Comparison of ENCODE assay signal across 19 cellular contexts in the genomic region with DNA sequence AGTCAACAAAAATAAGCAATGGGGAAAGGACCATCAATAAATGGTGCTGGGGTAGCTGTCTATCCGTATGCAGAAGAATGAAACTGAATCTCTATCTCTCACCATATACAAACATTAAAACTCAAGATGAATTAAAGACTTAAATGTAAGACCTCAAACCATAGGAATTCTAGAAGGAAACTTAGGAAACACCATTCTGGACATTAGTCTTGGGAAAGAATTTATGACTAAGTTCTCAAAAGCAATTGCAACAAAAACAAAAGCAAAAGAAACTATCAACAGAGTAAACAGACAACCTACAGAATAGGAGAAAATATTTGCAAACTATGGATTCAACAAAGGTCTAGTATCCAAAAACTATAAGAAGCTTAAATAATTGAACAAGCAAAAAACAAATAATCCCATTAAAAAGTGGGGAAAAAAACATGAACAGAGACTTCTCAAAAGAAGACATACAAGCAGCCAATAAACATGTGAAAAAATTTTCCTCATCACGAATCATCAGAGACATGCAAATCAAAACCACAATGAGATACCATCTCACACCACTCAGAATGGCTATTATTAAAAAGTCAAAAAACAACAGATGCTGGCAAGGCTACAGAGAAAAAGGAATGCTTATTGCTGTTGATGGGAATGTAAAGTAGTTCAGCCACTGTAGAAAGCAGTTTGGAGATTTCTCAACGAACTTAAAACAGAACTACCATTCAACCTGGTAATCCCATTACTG.
A peak's percentile ranks its signal among the peaks of the same experiment; 100 is the strongest.
DNase-seq lines count a peak whose midpoint lies in the region; ATAC-seq, FAIRE-seq and TF ChIP-seq lines count a peak whose summit lies in the region.
"Had no signal": no experiment of that assay in that cellular context is flagged by ENCODE, and none has a peak within 500 bp of the region (broad histone marks: within the 10 kb centered on the region; RNA-seq: fewer than 3 reads in every experiment).

No MANE protein-coding gene starts in this region.

- no peak overlapping the region for H3K4me2 ChIP-seq in GM12878 (ENCODE audit: control insufficient read depth, insufficient read depth)
- H3K4me2 ChIP-seq: GM23338 had no signal

- no peaks in the 10 kb centered on the region for H3K79me2 ChIP-seq in GM12878 (ENCODE audit: control insufficient read depth, insufficient read depth, low read length)

- BruUV-seq in GM12878 (replicated peaks; lab: Mats Ljungman, UMichigan): no TSS peak

- POLR2A ChIA-PET in GM12878 (lab: Charles Lee): no interaction called here

- no peak overlapping the region for H3K9ac ChIP-seq in GM12878 (ENCODE audit: control insufficient read depth, insufficient read depth, low read length)

- CTCF ChIA-PET in GM12878 (lab: Yijun Ruan, JAX): no interaction called here

- no peak overlapping the region for H3K4me3 ChIP-seq in GM12878
- H3K4me3 ChIP-seq: GM23338, SK-N-MC had no signal

- RAD21 ChIA-PET in GM12878 (lab: Charles Lee; ENCODE audit: unreplicated experiment): no interaction called here

- FAIRE-seq in GM12878 (lab: Jason Lieb, UNC): no peak
- FAIRE-seq: GM12891 had no signal

- DNase-seq in EH (ENCODE audit: low read depth) (peak; percentile 73), LHCN-M2 (ENCODE audit: low read depth) (peak; percentile 42), GM12878 (ENCODE audit: low read depth, low spot score) (no peak), iris pigment epithelial cell (ENCODE audit: low read depth) (peak; percentile 27), SHP77 (lab: John Stamatoyannopoulos, UW) (no peak)
- no peak for DNase-seq in stimulated activated CD4-positive, alpha-beta T cell treated with anti-CD3 and anti-CD28 coated beads, Interleukin-2, amount 100 ng/mL, for 24 hours
- DNase-seq: C1 segment of cervical spinal cord; DMS 273 treated with DMSO at 0.1 percent for 48 hours; Kasumi-1; NCI-H1417 treated with DMSO at 0.1 percent for 48 hours; NCI-H2029 treated with DMSO at 0.1 percent for 48 hours; NCI-H69; NK-92 treated with Interleukin-12 subunit alpha and Interleukin-12 subunit beta, amount 100 ng/mL, for 24 hours; OCI-M1 had no signal

- TF ChIP-seq POLR2A in GM12878 (IDR thresholded peaks at IDR 0.05; ENCODE audit: low read depth, low read length): no peak

- SMC1A ChIA-PET in GM12878 (lab: Charles Lee; ENCODE audit: uncharacterized antibody, unreplicated experiment): interaction anchor here (1.3 to 2.1 kb wide), 5 partner anchors 11 to 283 kb away, joined by 3 to 5 read pairs (median 4); no protein-coding TSS in a partner anchor

- no peaks in the 10 kb centered on the region for H3K27me3 ChIP-seq in GM12878 (replicated peaks in 1 of 2; ENCODE audit: control insufficient read depth in 2 of 2, insufficient read depth in 2 of 2, low read length in 1 of 2)

- H3K4me1 ChIP-seq in GM12878 (ENCODE audit: control insufficient read depth, insufficient read depth, low read length): no peaks in the 10 kb centered on the region

- no peaks in the 10 kb centered on the region for H4K20me1 ChIP-seq in GM12878 (ENCODE audit: control insufficient read depth, insufficient read depth)

- no peak overlapping the region for H2AFZ ChIP-seq in GM12878 (ENCODE audit: control insufficient read depth, low read depth, low read length)
- H2AFZ ChIP-seq: GM23338 had no signal

- no peak overlapping the region for H3K27ac ChIP-seq in GM12878 (ENCODE audit: control insufficient read depth, insufficient read depth)
- H3K27ac ChIP-seq: SK-N-MC had no signal

- in situ Hi-C loops in GM12878 (cut with MboI): no loop called here

- ATAC-seq in GM12878: 0 out of 3 replicates have a peak, but pooled peaks have one; percentile 23
- no peak for ATAC-seq in GM18858 (IDR thresholded peaks at IDR 0.05; ENCODE audit: unreplicated experiment)
- ATAC-seq in GM21515 (IDR thresholded peaks at IDR 0.05; ENCODE audit: unreplicated experiment): no peak
- ATAC-seq: GM23338 had no signal

- TF ChIP-seq EP300 in GM12878 (IDR thresholded peaks at IDR 0.05; ENCODE audit: borderline replicate concordance in 1 of 2, control insufficient read depth in 1 of 2, low read depth in 2 of 2, low read length in 2 of 2): no peak

- no peak for TF ChIP-seq CTCF in GM12878 (IDR thresholded peaks at IDR 0.05 in 2 of 3, conservative IDR thresholded peaks at IDR 0.05 in 1 of 3; ENCODE audit: control insufficient read depth in 2 of 3, extremely low read depth in 1 of 3, insufficient read depth in 1 of 3, low read depth in 3 of 3, low read length in 3 of 3)

- TF ChIP-seq RAD21 in GM12878 (IDR thresholded peaks at IDR 0.05; ENCODE audit: insufficient read depth, low read depth, low read length): no peak

- intact Hi-C loops in GM12878 (cut with micrococcal nuclease; ENCODE audit: unreplicated experiment): no loop called here

- H3K9me3 ChIP-seq in GM12878 (replicated peaks; ENCODE audit: control insufficient read depth, insufficient read depth, low read length): no peaks in the 10 kb centered on the region

- no peaks in the 10 kb centered on the region for H3K36me3 ChIP-seq in GM12878 (ENCODE audit: control insufficient read depth in 2 of 2, insufficient read depth in 2 of 2, low read length in 1 of 2)

- 29% methylated on average over 3 of the region's 3 CpGs for WGBS in GM12878 (ENCODE audit: insufficient coverage, insufficient replicate concordance, low lambda C conversion rate, missing lambda C conversion rate)

TF ChIP-seq in GM12878, 131 proteins besides CTCF, POLR2A, EP300 and RAD21 (continues in another document):
- TF ChIP-seq GATAD2B (conservative IDR thresholded peaks at IDR 0.05; ENCODE audit: low read depth): no peak
- TF ChIP-seq TARDBP (IDR thresholded peaks at IDR 0.05; ENCODE audit: borderline replicate concordance): no peak
- no peak for TF ChIP-seq TCF7 (IDR thresholded peaks at IDR 0.05; ENCODE audit: borderline replicate concordance)
- no peak for TF ChIP-seq ASH2L (IDR thresholded peaks at IDR 0.05; ENCODE audit: borderline replicate concordance, low read depth)
- TF ChIP-seq, protein P1, sequence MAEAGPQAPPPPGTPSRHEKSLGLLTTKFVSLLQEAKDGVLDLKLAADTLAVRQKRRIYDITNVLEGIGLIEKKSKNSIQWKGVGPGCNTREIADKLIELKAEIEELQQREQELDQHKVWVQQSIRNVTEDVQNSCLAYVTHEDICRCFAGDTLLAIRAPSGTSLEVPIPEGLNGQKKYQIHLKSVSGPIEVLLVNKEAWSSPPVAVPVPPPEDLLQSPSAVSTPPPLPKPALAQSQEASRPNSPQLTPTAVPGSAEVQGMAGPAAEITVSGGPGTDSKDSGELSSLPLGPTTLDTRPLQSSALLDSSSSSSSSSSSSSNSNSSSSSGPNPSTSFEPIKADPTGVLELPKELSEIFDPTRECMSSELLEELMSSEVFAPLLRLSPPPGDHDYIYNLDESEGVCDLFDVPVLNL (IDR thresholded peaks at IDR 0.05; ENCODE audit: low read depth, low read length): no peak
- TF ChIP-seq, protein P2, sequence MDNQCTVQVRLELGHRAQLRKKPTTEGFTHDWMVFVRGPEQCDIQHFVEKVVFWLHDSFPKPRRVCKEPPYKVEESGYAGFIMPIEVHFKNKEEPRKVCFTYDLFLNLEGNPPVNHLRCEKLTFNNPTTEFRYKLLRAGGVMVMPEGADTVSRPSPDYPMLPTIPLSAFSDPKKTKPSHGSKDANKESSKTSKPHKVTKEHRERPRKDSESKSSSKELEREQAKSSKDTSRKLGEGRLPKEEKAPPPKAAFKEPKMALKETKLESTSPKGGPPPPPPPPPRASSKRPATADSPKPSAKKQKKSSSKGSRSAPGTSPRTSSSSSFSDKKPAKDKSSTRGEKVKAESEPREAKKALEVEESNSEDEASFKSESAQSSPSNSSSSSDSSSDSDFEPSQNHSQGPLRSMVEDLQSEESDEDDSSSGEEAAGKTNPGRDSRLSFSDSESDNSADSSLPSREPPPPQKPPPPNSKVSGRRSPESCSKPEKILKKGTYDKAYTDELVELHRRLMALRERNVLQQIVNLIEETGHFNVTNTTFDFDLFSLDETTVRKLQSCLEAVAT (IDR thresholded peaks at IDR 0.05): no peak
- no peak for TF ChIP-seq SUZ12 (IDR thresholded peaks at IDR 0.05; ENCODE audit: unreplicated experiment)
- no peak for TF ChIP-seq PAX8 (IDR thresholded peaks at IDR 0.05)
- no peak for TF ChIP-seq CREM (IDR thresholded peaks at IDR 0.05; ENCODE audit: low read depth)
- TF ChIP-seq STAT3 (IDR thresholded peaks at IDR 0.05; ENCODE audit: low read depth, low read length): no peak
- no peak for TF ChIP-seq ZBED1 (IDR thresholded peaks at IDR 0.05; ENCODE audit: borderline replicate concordance)
- TF ChIP-seq, protein P3, sequence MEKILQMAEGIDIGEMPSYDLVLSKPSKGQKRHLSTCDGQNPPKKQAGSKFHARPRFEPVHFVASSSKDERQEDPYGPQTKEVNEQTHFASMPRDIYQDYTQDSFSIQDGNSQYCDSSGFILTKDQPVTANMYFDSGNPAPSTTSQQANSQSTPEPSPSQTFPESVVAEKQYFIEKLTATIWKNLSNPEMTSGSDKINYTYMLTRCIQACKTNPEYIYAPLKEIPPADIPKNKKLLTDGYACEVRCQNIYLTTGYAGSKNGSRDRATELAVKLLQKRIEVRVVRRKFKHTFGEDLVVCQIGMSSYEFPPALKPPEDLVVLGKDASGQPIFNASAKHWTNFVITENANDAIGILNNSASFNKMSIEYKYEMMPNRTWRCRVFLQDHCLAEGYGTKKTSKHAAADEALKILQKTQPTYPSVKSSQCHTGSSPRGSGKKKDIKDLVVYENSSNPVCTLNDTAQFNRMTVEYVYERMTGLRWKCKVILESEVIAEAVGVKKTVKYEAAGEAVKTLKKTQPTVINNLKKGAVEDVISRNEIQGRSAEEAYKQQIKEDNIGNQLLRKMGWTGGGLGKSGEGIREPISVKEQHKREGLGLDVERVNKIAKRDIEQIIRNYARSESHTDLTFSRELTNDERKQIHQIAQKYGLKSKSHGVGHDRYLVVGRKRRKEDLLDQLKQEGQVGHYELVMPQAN (conservative IDR thresholded peaks at IDR 0.05): no peak
- no peak for TF ChIP-seq CBFB (IDR thresholded peaks at IDR 0.05; ENCODE audit: low read depth)
- no peak for TF ChIP-seq FOS (IDR thresholded peaks at IDR 0.05; ENCODE audit: borderline replicate concordance, extremely low read depth, insufficient read length)
- no peak for TF ChIP-seq ETV6 (conservative IDR thresholded peaks at IDR 0.05 in 1 of 2, IDR thresholded peaks at IDR 0.05 in 1 of 2; ENCODE audit: borderline replicate concordance in 1 of 2, low read depth in 1 of 2)
- TF ChIP-seq JUNB (IDR thresholded peaks at IDR 0.05): no peak

Comparison
In these comparisons a context has a peak if more than half of its experiments do, and no peak if none do; other contexts are left out.
1. DNase-seq: peak in EH (single experiment), LHCN-M2 (single experiment) and iris pigment epithelial cell (single experiment); none in GM12878 (single experiment), SHP77 (0 of 2) and stimulated activated CD4-positive, alpha-beta T cell treated with anti-CD3 and anti-CD28 coated beads, Interleukin-2, amount 100 ng/mL, for 24 hours (0 of 2).